ENCODE assay signal across 14 cellular contexts in the genomic region with DNA sequence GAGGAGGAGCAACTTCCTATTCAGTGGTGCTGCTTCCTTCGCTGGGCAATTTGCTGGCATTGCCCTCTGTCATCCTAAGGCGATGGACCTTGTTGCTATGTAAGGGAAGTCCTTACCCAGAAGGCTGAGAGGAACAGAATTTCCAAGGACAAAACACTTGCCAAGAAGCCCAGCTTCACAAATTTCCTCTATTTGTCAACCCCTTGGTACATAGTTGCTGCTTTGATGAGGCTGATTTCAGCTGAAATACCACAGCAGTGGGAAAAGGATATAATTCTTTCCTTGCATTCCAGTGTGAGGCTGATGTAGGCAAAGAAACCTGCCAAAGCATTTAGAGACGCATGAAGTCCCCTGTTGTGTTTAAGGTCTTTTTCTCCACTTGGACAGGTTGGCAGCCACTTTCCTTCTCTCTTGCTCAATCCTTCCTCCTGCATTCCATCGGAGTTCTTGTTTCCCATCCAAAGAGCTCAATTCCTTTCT. TPM values are rescaled to one million over a fixed set of nuclear protein-coding genes. Genes with fewer than 3 reads are reported as not detected.
A peak's percentile ranks its signal among the peaks of the same experiment; 100 is the strongest.
DNase-seq lines count a peak whose midpoint lies in the region; ATAC-seq and TF ChIP-seq lines count a peak whose summit lies in the region.
"Had no signal": no experiment of that assay in that cellular context is flagged by ENCODE, and none has a peak within 500 bp of the region (broad histone marks: within the 10 kb centered on the region; RNA-seq: fewer than 3 reads in every experiment).

No MANE protein-coding gene starts in this region.

- H3K9me3 ChIP-seq in adipocyte (ENCODE audit: control insufficient read depth, low read length) = no peaks in the 10 kb centered on the region
- no peaks in the 10 kb centered on the region for H3K9me3 ChIP-seq in lower lobe of right lung

- peak overlapping the region; percentile 61 for H3K27ac ChIP-seq in lower lobe of right lung

- H3K4me1 ChIP-seq in adipocyte (ENCODE audit: control insufficient read depth, insufficient read depth, low read length) (peaks cover 35% of the 10 kb centered on the region), lower lobe of right lung (peaks cover 13% of the 10 kb centered on the region)

- CTCF ChIA-PET in activated CD4-positive, alpha-beta memory T cell treated with anti-CD3 and anti-CD28 coated beads for 36 hours (lab: Charles Lee) = interaction anchor here (1.2 kb wide), 1 partner anchor 16 kb away, joined by 5 read pairs; a partner anchor contains a TSS

- H3K27me3 ChIP-seq in adipocyte (replicated peaks; ENCODE audit: control insufficient read depth, insufficient read depth, low read length) (no peaks in the 10 kb centered on the region), lower lobe of right lung (ENCODE audit: low read depth) (no peaks in the 10 kb centered on the region)

- no peaks in the 10 kb centered on the region for H3K36me3 Mint-ChIP-seq in activated CD4-positive, alpha-beta memory T cell treated with anti-CD3 and anti-CD28 coated beads for 36 hours
- H3K36me3 Mint-ChIP-seq in activated T-helper 1 cell treated with anti-CD3 and anti-CD28 coated beads, Interleukin-12 subunit alpha, Interleukin-12 subunit beta, Interleukin-2, Interleukin-4 antibody, amounts not matched to agents 30 ng/mL and 10 ng/mL and 1 ng/mL, durations not matched to agents 14 hours and 24 hours and 36 hours (ENCODE audit: low read depth) = no peaks in the 10 kb centered on the region
- H3K36me3 Mint-ChIP-seq: activated naive CD4-positive, alpha-beta T cell treated with anti-CD3 and anti-CD28 coated beads, Interleukin-2, amount 50 U/mL, for 72 hours; CD4-positive, CD25-positive, alpha-beta regulatory T cell had no signal

- H3K27me3 Mint-ChIP-seq in activated CD4-positive, alpha-beta memory T cell treated with anti-CD3 and anti-CD28 coated beads for 36 hours = no peaks in the 10 kb centered on the region
- peaks cover 3% of the 10 kb centered on the region for H3K27me3 Mint-ChIP-seq in activated T-helper 1 cell treated with anti-CD3 and anti-CD28 coated beads, Interleukin-12 subunit alpha, Interleukin-12 subunit beta, Interleukin-2, Interleukin-4 antibody, amounts not matched to agents 30 ng/mL and 10 ng/mL and 1 ng/mL, durations not matched to agents 14 hours and 24 hours and 36 hours (ENCODE audit: insufficient read depth)
- H3K27me3 Mint-ChIP-seq: CD4-positive, CD25-positive, alpha-beta regulatory T cell; naive B cell had no signal

- no peaks in the 10 kb centered on the region for H3K4me1 Mint-ChIP-seq in activated CD4-positive, alpha-beta memory T cell treated with anti-CD3 and anti-CD28 coated beads for 36 hours (ENCODE audit: low read depth)
- peaks cover 4% of the 10 kb centered on the region for H3K4me1 Mint-ChIP-seq in activated T-helper 1 cell treated with anti-CD3 and anti-CD28 coated beads, Interleukin-12 subunit alpha, Interleukin-12 subunit beta, Interleukin-2, Interleukin-4 antibody, amounts not matched to agents 30 ng/mL and 10 ng/mL and 1 ng/mL, durations not matched to agents 14 hours and 24 hours and 36 hours (ENCODE audit: low read depth)

- H3K4me3 Mint-ChIP-seq in activated CD4-positive, alpha-beta memory T cell treated with anti-CD3 and anti-CD28 coated beads for 36 hours = no peak overlapping the region
- no peak overlapping the region for H3K4me3 Mint-ChIP-seq in activated T-helper 1 cell treated with anti-CD3 and anti-CD28 coated beads, Interleukin-12 subunit alpha, Interleukin-12 subunit beta, Interleukin-2, Interleukin-4 antibody, amounts not matched to agents 30 ng/mL and 10 ng/mL and 1 ng/mL, durations not matched to agents 14 hours and 24 hours and 36 hours
- H3K4me3 Mint-ChIP-seq: activated CD8-positive, alpha-beta T cell treated with anti-CD3 and anti-CD28 coated beads, Interleukin-2, amount 10 ng/mL, durations not matched to agents 7 days and 5 days; naive B cell had no signal

- H3K4me3 ChIP-seq in adipocyte (ENCODE audit: low read length) = peak overlapping the region; percentile 12
- no peak overlapping the region for H3K4me3 ChIP-seq in epithelial cell of proximal tubule (ENCODE audit: low read depth, low read length)
- H3K4me3 ChIP-seq in lower lobe of right lung = no peak overlapping the region

- H3K9me3 Mint-ChIP-seq in activated CD4-positive, alpha-beta memory T cell treated with anti-CD3 and anti-CD28 coated beads for 36 hours = no peaks in the 10 kb centered on the region
- H3K9me3 Mint-ChIP-seq in activated T-helper 1 cell treated with anti-CD3 and anti-CD28 coated beads, Interleukin-12 subunit alpha, Interleukin-12 subunit beta, Interleukin-2, Interleukin-4 antibody, amounts not matched to agents 30 ng/mL and 10 ng/mL and 1 ng/mL, durations not matched to agents 14 hours and 24 hours and 36 hours = no peaks in the 10 kb centered on the region
- H3K9me3 Mint-ChIP-seq: activated naive CD4-positive, alpha-beta T cell treated with anti-CD3 and anti-CD28 coated beads, Interleukin-2, amount 50 U/mL, for 72 hours; CD4-positive, CD25-positive, alpha-beta regulatory T cell; naive B cell had no signal

- peak; percentile 30 to 48 for ATAC-seq in lower lobe of right lung
- ATAC-seq: activated CD8-positive, alpha-beta T cell treated with anti-CD3 and anti-CD28 coated beads, Interleukin-2, amount 10 ng/mL, durations not matched to agents 7 days and 5 days; activated naive CD4-positive, alpha-beta T cell treated with anti-CD3 and anti-CD28 coated beads, Interleukin-2, amount 50 U/mL, for 72 hours had no signal

- DNase-seq in adipocyte (ENCODE audit: low read depth) (peak; percentile 46), epithelial cell of proximal tubule (ENCODE audit: low read depth) (peak; percentile 91), lower lobe of right lung (no peak), superior temporal gyrus (ENCODE audit: extremely low spot score) (peak; percentile 70), NCI-H69 (lab: John Stamatoyannopoulos, UW) (no peak)
- DNase-seq in activated CD4-positive, CD25-positive, alpha-beta regulatory T cell treated with anti-CD3 and anti-CD28 coated beads, Interleukin-2, amount 50 U/mL, for 72 hours = no peak
- DNase-seq in activated CD4-positive, alpha-beta memory T cell treated with anti-CD3 and anti-CD28 coated beads for 36 hours = no peak
- no peak for DNase-seq in activated T-helper 1 cell treated with anti-CD3 and anti-CD28 coated beads, Interleukin-12 subunit alpha, Interleukin-12 subunit beta, Interleukin-2, Interleukin-4 antibody, amounts not matched to agents 30 ng/mL and 10 ng/mL and 1 ng/mL, durations not matched to agents 14 hours and 24 hours and 36 hours (ENCODE audit: low spot score)
- DNase-seq: activated CD8-positive, alpha-beta T cell treated with anti-CD3 and anti-CD28 coated beads, Interleukin-2, amount 10 ng/mL, durations not matched to agents 7 days and 5 days; CD4-positive, CD25-positive, alpha-beta regulatory T cell; naive B cell; OCI-M1; stimulated activated CD4-positive, alpha-beta T cell treated with anti-CD3 and anti-CD28 coated beads, Interleukin-12 subunit alpha, Interleukin-12 subunit beta, amount 100 ng/mL, for 4 hours had no signal

- H3K36me3 ChIP-seq in adipocyte (ENCODE audit: control insufficient read depth, insufficient read depth, low read length, severe bottlenecking) (no peaks in the 10 kb centered on the region), lower lobe of right lung (no peaks in the 10 kb centered on the region)

- peak overlapping the region; percentile 64 for H3K9ac ChIP-seq in adipocyte (ENCODE audit: low read length)

- no peak for TF ChIP-seq CTCF in epithelial cell of proximal tubule (conservative IDR thresholded peaks at IDR 0.05; ENCODE audit: low read depth, low read length)
- no peak for TF ChIP-seq CTCF in lower lobe of right lung (IDR thresholded peaks at IDR 0.05)

- intact Hi-C loops in lower lobe of right lung (cut with DNase I) = no loop called here
- intact Hi-C loops in activated CD4-positive, alpha-beta memory T cell treated with anti-CD3 and anti-CD28 coated beads for 36 hours (cut with micrococcal nuclease) = no loop called here
- intact Hi-C loops in activated T-helper 1 cell treated with anti-CD3 and anti-CD28 coated beads, Interleukin-12 subunit alpha, Interleukin-12 subunit beta, Interleukin-2, Interleukin-4 antibody, amounts not matched to agents 30 ng/mL and 10 ng/mL and 1 ng/mL, durations not matched to agents 14 hours and 24 hours and 36 hours (cut with micrococcal nuclease) = no loop called here

- H3K27ac Mint-ChIP-seq in activated CD4-positive, alpha-beta memory T cell treated with anti-CD3 and anti-CD28 coated beads for 36 hours = no peak overlapping the region
- no peak overlapping the region for H3K27ac Mint-ChIP-seq in activated T-helper 1 cell treated with anti-CD3 and anti-CD28 coated beads, Interleukin-12 subunit alpha, Interleukin-12 subunit beta, Interleukin-2, Interleukin-4 antibody, amounts not matched to agents 30 ng/mL and 10 ng/mL and 1 ng/mL, durations not matched to agents 14 hours and 24 hours and 36 hours
- H3K27ac Mint-ChIP-seq: activated CD8-positive, alpha-beta T cell treated with anti-CD3 and anti-CD28 coated beads, Interleukin-2, amount 10 ng/mL, durations not matched to agents 7 days and 5 days; CD4-positive, CD25-positive, alpha-beta regulatory T cell had no signal

- POLR2A ChIA-PET in activated CD4-positive, alpha-beta memory T cell treated with anti-CD3 and anti-CD28 coated beads for 36 hours (lab: Charles Lee) = no interaction called here

RNA-seq across cellular contexts. Expression of a gene that starts 16.4 kb away (rescaled TPM):
- total RNA-seq in epithelial cell of proximal tubule (3.8 and 8.7 TPM in 2 replicates), lower lobe of right lung (72.4 TPM)
- 10 to 100 TPM in 1 of 2 experiments, 1 to 10 TPM in 1; 9.6 to 11.5 TPM for total RNA-seq in activated CD4-positive, alpha-beta memory T cell treated with anti-CD3 and anti-CD28 coated beads for 36 hours
- total RNA-seq in activated T-helper 1 cell treated with anti-CD3 and anti-CD28 coated beads, Interleukin-12 subunit alpha, Interleukin-12 subunit beta, Interleukin-2, Interleukin-4 antibody, amounts not matched to agents 30 ng/mL and 10 ng/mL and 1 ng/mL, durations not matched to agents 14 hours and 24 hours and 36 hours = 17.4 and 18.9 TPM in 2 replicates

Comparison
In these comparisons a context has a peak if more than half of its experiments do, and no peak if none do; other contexts are left out.
1. DNase-seq: peak in adipocyte (single experiment), epithelial cell of proximal tubule (single experiment) and superior temporal gyrus (single experiment); none in lower lobe of right lung (single experiment), activated CD4-positive, CD25-positive, alpha-beta regulatory T cell treated with anti-CD3 and anti-CD28 coated beads, Interleukin-2, amount 50 U/mL, for 72 hours (single experiment), NCI-H69 (single experiment), activated CD4-positive, alpha-beta memory T cell treated with anti-CD3 and anti-CD28 coated beads for 36 hours (single experiment) and activated T-helper 1 cell treated with anti-CD3 and anti-CD28 coated beads, Interleukin-12 subunit alpha, Interleukin-12 subunit beta, Interleukin-2, Interleukin-4 antibody, amounts not matched to agents 30 ng/mL and 10 ng/mL and 1 ng/mL, durations not matched to agents 14 hours and 24 hours and 36 hours (single experiment).